ENCODE assay signal across 8 cellular contexts in the genomic region with DNA sequence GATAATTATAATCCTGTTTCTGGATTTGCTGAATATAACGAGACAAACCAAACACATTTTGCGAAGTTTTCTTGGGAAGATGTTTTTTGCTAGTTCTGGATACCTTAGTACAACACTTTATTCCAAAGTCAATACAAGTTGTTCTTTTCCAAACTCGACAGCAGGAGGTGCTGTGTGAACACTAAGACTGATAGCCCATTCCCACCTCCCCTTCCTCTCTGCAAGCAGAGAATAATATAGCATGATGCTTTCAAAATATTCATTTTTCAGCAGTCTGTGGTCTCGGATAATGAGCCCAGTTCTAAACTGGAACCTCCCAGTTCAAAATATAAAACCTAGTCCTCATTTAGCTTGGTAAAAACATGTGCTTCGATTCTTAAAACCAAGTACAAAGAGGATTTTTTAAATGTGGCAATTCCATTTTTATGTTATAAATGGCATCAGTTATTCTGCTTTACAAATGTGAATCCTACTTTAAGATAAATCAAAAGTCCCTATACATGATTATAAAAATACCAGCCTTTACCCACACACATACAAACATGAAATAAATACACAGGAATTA.
DNase-seq lines count a peak whose midpoint lies in the region; ATAC-seq and TF ChIP-seq lines count a peak whose summit lies in the region.

No MANE protein-coding gene starts in this region.

- DNase-seq in NCI-H524 (lab: John Stamatoyannopoulos, UW) (peak; percentile 2 to 60), NCI-H524 treated with DMSO at 0.1 percent for 48 hours (lab: John Stamatoyannopoulos, UW) (no peak), PC-3 (peak; percentile 63), dorsolateral prefrontal cortex (peak in 1 of 10 donors; percentile 28), osteoblast (ENCODE audit: insufficient read length, low spot score, missing footprints) (no peak), NCI-H187 treated with DMSO at 0.1 percent for 48 hours (lab: John Stamatoyannopoulos, UW) (no peak)

- no TSS peak for BruUV-seq in PC-3 (replicated peaks; lab: Mats Ljungman, UMichigan)

- H3K4me2 ChIP-seq in PC-3 (ENCODE audit: low read length) (no peak overlapping the region), osteoblast (ENCODE audit: insufficient read depth, low read length) (no peak overlapping the region)

- H3K27me3 ChIP-seq in PC-3 (ENCODE audit: low read length) (peaks cover 13% of the 10 kb centered on the region), dorsolateral prefrontal cortex (no peaks in the 10 kb centered on the region), osteoblast (ENCODE audit: insufficient read depth, low read length) (no peaks in the 10 kb centered on the region)

- H2AFZ ChIP-seq in PC-3 (ENCODE audit: low read length), result no peak overlapping the region
- no peak overlapping the region for H2AFZ ChIP-seq in osteoblast (ENCODE audit: low read length)

- H3K9me2 ChIP-seq in PC-3 (replicated peaks; ENCODE audit: low read length), result no peaks in the 10 kb centered on the region

- H3K27ac ChIP-seq in PC-3 (ENCODE audit: low read length) (no peak overlapping the region), dorsolateral prefrontal cortex (no peak overlapping the region), osteoblast (ENCODE audit: low read depth, low read length) (no peak overlapping the region)

- ATAC-seq in PC-3 (peak; percentile 71), HG03520 (IDR thresholded peaks at IDR 0.05; ENCODE audit: unreplicated experiment) (no peak)

- H3K9me3 ChIP-seq in PC-3 (ENCODE audit: low read length) (no peaks in the 10 kb centered on the region), osteoblast (ENCODE audit: low read depth, low read length) (no peaks in the 10 kb centered on the region)

- no peaks in the 10 kb centered on the region for H3K36me3 ChIP-seq in PC-3 (ENCODE audit: low read depth, low read length)
- no peaks in the 10 kb centered on the region for H3K36me3 ChIP-seq in osteoblast (ENCODE audit: insufficient read depth, low read length)

- no peak overlapping the region for H3K4me3 ChIP-seq in PC-3 (ENCODE audit: low read length)
- no peak overlapping the region for H3K4me3 ChIP-seq in dorsolateral prefrontal cortex
- no peak overlapping the region for H3K4me3 ChIP-seq in osteoblast (ENCODE audit: insufficient read depth, low read length)

- H3F3A ChIP-seq in PC-3 (ENCODE audit: low read length, unreplicated experiment), result no peaks in the 10 kb centered on the region

- intact Hi-C loops in PC-3 (cut with micrococcal nuclease), result loop anchor here (1.0 to 10.0 kb wide), 4 partner anchors 127 to 936 kb away; a partner anchor contains a TSS
- intact Hi-C loops in dorsolateral prefrontal cortex (cut with DNase I), result loop anchor here (10.0 kb wide), 1 partner anchor 934 kb away; no protein-coding TSS in a partner anchor

- H3K79me2 ChIP-seq in PC-3 (ENCODE audit: low read length) (no peaks in the 10 kb centered on the region), osteoblast (ENCODE audit: insufficient read depth, low read length) (no peaks in the 10 kb centered on the region)

- no peaks in the 10 kb centered on the region for H3K4me1 ChIP-seq in PC-3 (ENCODE audit: insufficient read depth, low read length)
- H3K4me1 ChIP-seq in osteoblast (ENCODE audit: insufficient read depth, low read length), result no peaks in the 10 kb centered on the region

- peak; percentile 69 for TF ChIP-seq RAD21 in Ishikawa (IDR thresholded peaks at IDR 0.05; ENCODE audit: low read depth)

- CTCF ChIA-PET in PC-3 (lab: Charles Lee), result interaction anchor here (0.9 kb wide), 1 partner anchor 936 kb away, joined by 3 read pairs; no protein-coding TSS in a partner anchor

- H4K20me1 ChIP-seq in PC-3 (ENCODE audit: low read length), result no peaks in the 10 kb centered on the region
- H4K20me1 ChIP-seq in osteoblast (ENCODE audit: insufficient read depth, low read length), result no peaks in the 10 kb centered on the region

- TF ChIP-seq CTCF in PC-3 (conservative IDR thresholded peaks at IDR 0.05; ENCODE audit: low read depth, low read length) (peak; percentile 75), dorsolateral prefrontal cortex (IDR thresholded peaks at IDR 0.05 in 54 of 56, conservative IDR thresholded peaks at IDR 0.05 in 2 of 56; ENCODE audit: low read depth in 1 of 56, partially characterized antibody in 56 of 56) (peak; percentile 27 to 76 (median 56)), osteoblast (IDR thresholded peaks at IDR 0.05; ENCODE audit: extremely low read depth, low read depth, low read length) (peak; percentile 55)

- no peak overlapping the region for H3K9ac ChIP-seq in PC-3 (ENCODE audit: low read length)

- POLR2A ChIA-PET in PC-3 (lab: Charles Lee; ENCODE audit: unreplicated experiment), result interaction anchor here (0.7 kb wide), 1 partner anchor 374 kb away, joined by 5 read pairs; no protein-coding TSS in a partner anchor

- no peak for TF ChIP-seq EP300 in Ishikawa (IDR thresholded peaks at IDR 0.05; ENCODE audit: borderline replicate concordance)

TF ChIP-seq in Ishikawa, 13 proteins besides CTCF, POLR2A, EP300 and RAD21:
- TF ChIP-seq FOXM1 (IDR thresholded peaks at IDR 0.05; ENCODE audit: borderline replicate concordance, low read depth), result no peak
- TF ChIP-seq TAF1 (IDR thresholded peaks at IDR 0.05; ENCODE audit: low read depth), result no peak
- 0 out of 2 replicates have a peak, but pooled peaks have one; percentile 37 for TF ChIP-seq ZBTB7A (IDR thresholded peaks at IDR 0.05; ENCODE audit: low read depth)
- no peak for TF ChIP-seq YY1 (IDR thresholded peaks at IDR 0.05; ENCODE audit: low read depth)
- TF ChIP-seq, protein P1, sequence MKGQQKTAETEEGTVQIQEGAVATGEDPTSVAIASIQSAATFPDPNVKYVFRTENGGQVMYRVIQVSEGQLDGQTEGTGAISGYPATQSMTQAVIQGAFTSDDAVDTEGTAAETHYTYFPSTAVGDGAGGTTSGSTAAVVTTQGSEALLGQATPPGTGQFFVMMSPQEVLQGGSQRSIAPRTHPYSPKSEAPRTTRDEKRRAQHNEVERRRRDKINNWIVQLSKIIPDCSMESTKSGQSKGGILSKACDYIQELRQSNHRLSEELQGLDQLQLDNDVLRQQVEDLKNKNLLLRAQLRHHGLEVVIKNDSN (IDR thresholded peaks at IDR 0.05), result no peak

Comparison
In these comparisons a context has a peak if more than half of its experiments do, and no peak if none do; other contexts are left out.
1. DNase-seq: peak in NCI-H524 (2 of 2) and PC-3 (single experiment); none in NCI-H524 treated with DMSO at 0.1 percent for 48 hours (single experiment), osteoblast (single experiment) and NCI-H187 treated with DMSO at 0.1 percent for 48 hours (single experiment).
2. Peak in every context shown above with its lines, with median percentiles within 50 percentile points of each other: CTCF ChIP-seq.